In the genomic region with DNA sequence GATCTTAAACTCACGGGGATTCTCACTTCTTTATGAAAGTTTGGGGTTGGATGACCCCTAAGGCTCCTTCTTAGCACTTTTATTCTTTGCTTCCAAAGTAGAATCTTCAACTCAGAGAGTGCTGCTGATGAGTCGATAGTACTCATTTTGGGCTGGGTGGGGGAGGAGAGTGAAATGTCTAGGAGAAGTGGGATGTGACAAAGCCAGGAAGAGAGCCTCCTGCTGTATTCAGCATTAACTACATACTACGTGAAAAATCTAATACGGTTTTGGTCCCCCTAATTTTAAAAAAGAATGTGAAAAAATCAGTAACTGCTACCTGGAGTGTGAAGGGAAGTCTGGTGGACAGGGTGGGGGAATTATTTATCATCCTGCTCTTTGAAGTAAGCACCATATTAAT, we compare ENCODE assay signal across 1 cellular context.
TF ChIP-seq lines count a peak whose summit lies in the region.

No MANE protein-coding gene starts in this region.

TF ChIP-seq in GM23338, 12 proteins besides CTCF, POLR2A, EP300 and RAD21 (continued from another document):
- TF ChIP-seq, protein P1, sequence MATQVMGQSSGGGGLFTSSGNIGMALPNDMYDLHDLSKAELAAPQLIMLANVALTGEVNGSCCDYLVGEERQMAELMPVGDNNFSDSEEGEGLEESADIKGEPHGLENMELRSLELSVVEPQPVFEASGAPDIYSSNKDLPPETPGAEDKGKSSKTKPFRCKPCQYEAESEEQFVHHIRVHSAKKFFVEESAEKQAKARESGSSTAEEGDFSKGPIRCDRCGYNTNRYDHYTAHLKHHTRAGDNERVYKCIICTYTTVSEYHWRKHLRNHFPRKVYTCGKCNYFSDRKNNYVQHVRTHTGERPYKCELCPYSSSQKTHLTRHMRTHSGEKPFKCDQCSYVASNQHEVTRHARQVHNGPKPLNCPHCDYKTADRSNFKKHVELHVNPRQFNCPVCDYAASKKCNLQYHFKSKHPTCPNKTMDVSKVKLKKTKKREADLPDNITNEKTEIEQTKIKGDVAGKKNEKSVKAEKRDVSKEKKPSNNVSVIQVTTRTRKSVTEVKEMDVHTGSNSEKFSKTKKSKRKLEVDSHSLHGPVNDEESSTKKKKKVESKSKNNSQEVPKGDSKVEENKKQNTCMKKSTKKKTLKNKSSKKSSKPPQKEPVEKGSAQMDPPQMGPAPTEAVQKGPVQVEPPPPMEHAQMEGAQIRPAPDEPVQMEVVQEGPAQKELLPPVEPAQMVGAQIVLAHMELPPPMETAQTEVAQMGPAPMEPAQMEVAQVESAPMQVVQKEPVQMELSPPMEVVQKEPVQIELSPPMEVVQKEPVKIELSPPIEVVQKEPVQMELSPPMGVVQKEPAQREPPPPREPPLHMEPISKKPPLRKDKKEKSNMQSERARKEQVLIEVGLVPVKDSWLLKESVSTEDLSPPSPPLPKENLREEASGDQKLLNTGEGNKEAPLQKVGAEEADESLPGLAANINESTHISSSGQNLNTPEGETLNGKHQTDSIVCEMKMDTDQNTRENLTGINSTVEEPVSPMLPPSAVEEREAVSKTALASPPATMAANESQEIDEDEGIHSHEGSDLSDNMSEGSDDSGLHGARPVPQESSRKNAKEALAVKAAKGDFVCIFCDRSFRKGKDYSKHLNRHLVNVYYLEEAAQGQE (IDR thresholded peaks at IDR 0.05; ENCODE audit: unreplicated experiment), result no peak
- no peak for TF ChIP-seq EZH2 (IDR thresholded peaks at IDR 0.05; ENCODE audit: low read depth, unreplicated experiment)
- TF ChIP-seq, protein P2, sequence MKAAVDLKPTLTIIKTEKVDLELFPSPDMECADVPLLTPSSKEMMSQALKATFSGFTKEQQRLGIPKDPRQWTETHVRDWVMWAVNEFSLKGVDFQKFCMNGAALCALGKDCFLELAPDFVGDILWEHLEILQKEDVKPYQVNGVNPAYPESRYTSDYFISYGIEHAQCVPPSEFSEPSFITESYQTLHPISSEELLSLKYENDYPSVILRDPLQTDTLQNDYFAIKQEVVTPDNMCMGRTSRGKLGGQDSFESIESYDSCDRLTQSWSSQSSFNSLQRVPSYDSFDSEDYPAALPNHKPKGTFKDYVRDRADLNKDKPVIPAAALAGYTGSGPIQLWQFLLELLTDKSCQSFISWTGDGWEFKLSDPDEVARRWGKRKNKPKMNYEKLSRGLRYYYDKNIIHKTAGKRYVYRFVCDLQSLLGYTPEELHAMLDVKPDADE (IDR thresholded peaks at IDR 0.05), result no peak
